In genomic region chr17:28405632-28406477, GRCh38 we compare ENCODE assay signal across 1 cellular context.
TF ChIP-seq lines count a peak whose summit lies in the region.

SLC46A1 (minus strand) TSS chr17:28406212; CDS start chr17:28406114, 98 bp downstream.

TF ChIP-seq in HepG2, 621 proteins besides CTCF, POLR2A, EP300 and RAD21 (continued from another document and continues in another):
- TF ChIP-seq ZMYM4 (CRISPR knock-in tag; IDR thresholded peaks at IDR 0.05) (peak; percentile 65; the same call in 1 of the 2 replicates), REXO4 (CRISPR knock-in tag; IDR thresholded peaks at IDR 0.05; ENCODE audit: borderline replicate concordance) (no peak), BCL3 (CRISPR knock-in tag; IDR thresholded peaks at IDR 0.05) (peak; percentile 64; the same call in 1 of the 2 replicates), ZNF160 (CRISPR knock-in tag; IDR thresholded peaks at IDR 0.05) (0 out of 2 replicates have a peak, but pooled peaks have one; percentile 50), SOX13 (IDR thresholded peaks at IDR 0.05) (no peak), SOX13 (CRISPR knock-in tag; conservative IDR thresholded peaks at IDR 0.05 in 1 of 2, IDR thresholded peaks at IDR 0.05 in 1 of 2) (peak in 1 of 2 experiments; percentile 8; a peak in 2 of 4 replicates), NCOR1 (IDR thresholded peaks at IDR 0.05; ENCODE audit: borderline replicate concordance, low read length) (no peak), NR2C2 (CRISPR knock-in tag; IDR thresholded peaks at IDR 0.05; ENCODE audit: borderline replicate concordance) (0 out of 2 replicates have a peak, but pooled peaks have one; percentile 38), UBTF (CRISPR knock-in tag; IDR thresholded peaks at IDR 0.05) (0 out of 2 replicates have a peak, but pooled peaks have one; percentile 14), PPARG (CRISPR knock-in tag; conservative IDR thresholded peaks at IDR 0.05) (no peak), PRDM10 (CRISPR knock-in tag; IDR thresholded peaks at IDR 0.05; ENCODE audit: low read depth) (peak; percentile 63; the same call in 1 of the 2 replicates), PHB2 (IDR thresholded peaks at IDR 0.05; ENCODE audit: partially characterized antibody) (no peak), TFDP1 (CRISPR knock-in tag; IDR thresholded peaks at IDR 0.05; ENCODE audit: borderline replicate concordance) (peak; percentile 23; the same call in 1 of the 2 replicates), ZNF441 (CRISPR knock-in tag; IDR thresholded peaks at IDR 0.05; ENCODE audit: borderline replicate concordance) (0 out of 2 replicates have a peak, but pooled peaks have one; percentile 17), HNF1A (IDR thresholded peaks at IDR 0.05; ENCODE audit: low read depth) (no peak), HNF1A (CRISPR knock-in tag; IDR thresholded peaks at IDR 0.05; ENCODE audit: borderline replicate concordance) (peak; percentile 6; the same call in 1 of the 2 replicates), MXD1 (CRISPR knock-in tag; IDR thresholded peaks at IDR 0.05) (peak; percentile 48; the same call in 1 of the 2 replicates), HIVEP1 (CRISPR knock-in tag; IDR thresholded peaks at IDR 0.05) (0 out of 2 replicates have a peak, but pooled peaks have one; percentile 63), ZBTB10 (CRISPR knock-in tag; IDR thresholded peaks at IDR 0.05; ENCODE audit: borderline replicate concordance) (0 out of 2 replicates have a peak, but pooled peaks have one; percentile 50), ATF7-NPFF (CRISPR knock-in tag; IDR thresholded peaks at IDR 0.05; ENCODE audit: low read depth) (0 out of 2 replicates have a peak, but pooled peaks have one; percentile 52), NONO (IDR thresholded peaks at IDR 0.05) (no peak), NONO (CRISPR knock-in tag; conservative IDR thresholded peaks at IDR 0.05) (peak; percentile 87; the same call in 1 of the 2 replicates), LCORL (IDR thresholded peaks at IDR 0.05) (no peak), LCORL (CRISPR knock-in tag; IDR thresholded peaks at IDR 0.05) (peak; percentile 32; the same call in 1 of the 2 replicates), FOXP1 (IDR thresholded peaks at IDR 0.05) (no peak), FOXP1 (CRISPR knock-in tag; IDR thresholded peaks at IDR 0.05) (no peak), AHR (CRISPR knock-in tag; IDR thresholded peaks at IDR 0.05) (no peak), ZBTB7A (CRISPR knock-in tag; IDR thresholded peaks at IDR 0.05) (peak; percentile 22; the same call in 1 of the 2 replicates), GATAD1 (CRISPR knock-in tag; IDR thresholded peaks at IDR 0.05) (peak; percentile 54; the same call in 1 of the 2 replicates), HDAC2 (CRISPR knock-in tag; IDR thresholded peaks at IDR 0.05) (0 out of 2 replicates have a peak, but pooled peaks have one; percentile 10), ZNF782 (CRISPR knock-in tag; IDR thresholded peaks at IDR 0.05; ENCODE audit: borderline replicate concordance) (peak; percentile 62; the same call in 1 of the 2 replicates), ERF (CRISPR knock-in tag; IDR thresholded peaks at IDR 0.05) (no peak), ZSCAN9 (CRISPR knock-in tag; IDR thresholded peaks at IDR 0.05; ENCODE audit: borderline replicate concordance) (0 out of 2 replicates have a peak, but pooled peaks have one; percentile 32), MAZ (IDR thresholded peaks at IDR 0.05; ENCODE audit: borderline replicate concordance, low read depth, low read length) (no peak), MAZ (CRISPR knock-in tag; IDR thresholded peaks at IDR 0.05; ENCODE audit: low read depth) (peak; percentile 42; the same call in 1 of the 2 replicates), ZNF574 (CRISPR knock-in tag; IDR thresholded peaks at IDR 0.05) (peak; percentile 52; the same call in 1 of the 2 replicates), AKAP8 (CRISPR knock-in tag; IDR thresholded peaks at IDR 0.05) (no peak; the same call in 1 of the 2 replicates), ARNTL (CRISPR knock-in tag; IDR thresholded peaks at IDR 0.05) (0 out of 2 replicates have a peak, but pooled peaks have one; percentile 17), TFDP2 (CRISPR knock-in tag; IDR thresholded peaks at IDR 0.05) (peak; percentile 44; the same call in 1 of the 2 replicates)
